ENCODE assay signal across 9 cellular contexts in the genomic region with DNA sequence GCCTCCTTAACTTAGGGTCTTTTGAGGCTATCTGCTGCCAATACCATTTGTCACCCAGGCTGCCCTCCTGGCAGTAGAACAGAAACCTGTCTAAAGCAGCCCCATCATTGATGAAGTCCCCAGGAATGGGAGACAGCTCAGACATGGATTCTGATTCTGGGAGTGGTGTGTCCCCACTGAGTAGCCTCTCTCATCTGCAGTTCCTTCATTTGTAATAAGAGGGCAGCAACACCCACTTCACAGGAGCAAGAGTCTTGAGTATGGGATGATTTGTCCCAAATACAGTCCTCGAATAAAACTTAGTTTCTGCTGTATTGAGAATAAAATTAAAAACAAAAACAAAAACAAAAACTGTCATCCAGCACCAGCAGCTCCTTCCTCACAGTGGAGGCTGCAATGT.
DNase-seq lines count a peak whose midpoint lies in the region; ATAC-seq and TF ChIP-seq lines count a peak whose summit lies in the region.
"Had no signal": no experiment of that assay in that cellular context is flagged by ENCODE, and none has a peak within 500 bp of the region (broad histone marks: within the 10 kb centered on the region; RNA-seq: fewer than 3 reads in every experiment).

No MANE protein-coding gene starts in this region.

- H3K36me3 ChIP-seq in liver (ENCODE audit: control insufficient read depth in 4 of 4, insufficient read depth in 3 of 4, low read depth in 1 of 4, low read length in 3 of 4): no peaks in the 10 kb centered on the region

- no peak for ATAC-seq in HG02938 (IDR thresholded peaks at IDR 0.05; ENCODE audit: unreplicated experiment)
- ATAC-seq in activated naive CD4-positive, alpha-beta T cell treated with anti-CD3 and anti-CD28 coated beads, Interleukin-2, amount 50 U/mL, for 72 hours: no peak

- H3K9me3 Mint-ChIP-seq in activated naive CD4-positive, alpha-beta T cell treated with anti-CD3 and anti-CD28 coated beads, Interleukin-2, amount 50 U/mL, for 72 hours: peaks cover 21 to 40% of the 10 kb centered on the region in 2 donors

- 58% methylated on average over 1 of the region's 1 CpG for WGBS in liver

- peak; percentile 7 for DNase-seq in EH (ENCODE audit: low read depth)
- DNase-seq in HPDE6-E6E7 (ENCODE audit: extremely low spot score): peak; percentile 20
- DNase-seq in activated naive CD4-positive, alpha-beta T cell treated with anti-CD3 and anti-CD28 coated beads, Interleukin-2, amount 50 U/mL, for 72 hours (ENCODE audit: low spot score in 2 of 2): no peak
- no peak for DNase-seq in DMS153 treated with DMSO at 0.1 percent for 48 hours (lab: John Stamatoyannopoulos, UW; ENCODE audit: unreplicated experiment)
- DNase-seq in CD1c-positive myeloid dendritic cell (ENCODE audit: extremely low spot score): no peak

- peak in 1 of 2 donors; percentile 21 for TF ChIP-seq RAD21 in liver (IDR thresholded peaks at IDR 0.05)

- no peak overlapping the region for H3K4me3 ChIP-seq in liver (ENCODE audit: low read depth in 1 of 3, low read length in 3 of 3)
- H3K4me3 ChIP-seq: SK-N-MC had no signal

- peaks cover 0 to 3% (median 0%) of the 10 kb centered on the region in 4 donors for H3K27me3 ChIP-seq in liver (ENCODE audit: control insufficient read depth in 4 of 4, insufficient read depth in 4 of 4, low read length in 3 of 4)

- TF ChIP-seq CTCF in VCaP (conservative IDR thresholded peaks at IDR 0.05) (peak; percentile 83), liver (IDR thresholded peaks at IDR 0.05; ENCODE audit: low read depth, low read length, missing input control) (peak; percentile 20)

- H3K36me3 Mint-ChIP-seq in activated naive CD4-positive, alpha-beta T cell treated with anti-CD3 and anti-CD28 coated beads, Interleukin-2, amount 50 U/mL, for 72 hours: no peaks in the 10 kb centered on the region

- H3K4me1 ChIP-seq in liver (ENCODE audit: control insufficient read depth in 4 of 4, insufficient read depth in 4 of 4, low read length in 3 of 4): no peaks in the 10 kb centered on the region

- no peaks in the 10 kb centered on the region for H3K9me3 ChIP-seq in liver (ENCODE audit: control insufficient read depth in 4 of 4, low read length in 3 of 4)

- no peak overlapping the region for H3K27ac ChIP-seq in VCaP
- no peak overlapping the region for H3K27ac ChIP-seq in liver (ENCODE audit: low read depth in 1 of 2, low read length in 2 of 2)
- H3K27ac ChIP-seq: SK-N-MC had no signal

- H3K27ac Mint-ChIP-seq in activated naive CD4-positive, alpha-beta T cell treated with anti-CD3 and anti-CD28 coated beads, Interleukin-2, amount 50 U/mL, for 72 hours: no peak overlapping the region

- H3K9ac ChIP-seq in liver (ENCODE audit: low read depth in 1 of 2, low read length in 2 of 2): no peak overlapping the region

TF ChIP-seq in liver, 16 proteins besides CTCF, POLR2A, EP300 and RAD21:
- TF ChIP-seq, protein P1, sequence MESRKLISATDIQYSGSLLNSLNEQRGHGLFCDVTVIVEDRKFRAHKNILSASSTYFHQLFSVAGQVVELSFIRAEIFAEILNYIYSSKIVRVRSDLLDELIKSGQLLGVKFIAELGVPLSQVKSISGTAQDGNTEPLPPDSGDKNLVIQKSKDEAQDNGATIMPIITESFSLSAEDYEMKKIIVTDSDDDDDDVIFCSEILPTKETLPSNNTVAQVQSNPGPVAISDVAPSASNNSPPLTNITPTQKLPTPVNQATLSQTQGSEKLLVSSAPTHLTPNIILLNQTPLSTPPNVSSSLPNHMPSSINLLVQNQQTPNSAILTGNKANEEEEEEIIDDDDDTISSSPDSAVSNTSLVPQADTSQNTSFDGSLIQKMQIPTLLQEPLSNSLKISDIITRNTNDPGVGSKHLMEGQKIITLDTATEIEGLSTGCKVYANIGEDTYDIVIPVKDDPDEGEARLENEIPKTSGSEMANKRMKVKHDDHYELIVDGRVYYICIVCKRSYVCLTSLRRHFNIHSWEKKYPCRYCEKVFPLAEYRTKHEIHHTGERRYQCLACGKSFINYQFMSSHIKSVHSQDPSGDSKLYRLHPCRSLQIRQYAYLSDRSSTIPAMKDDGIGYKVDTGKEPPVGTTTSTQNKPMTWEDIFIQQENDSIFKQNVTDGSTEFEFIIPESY (IDR thresholded peaks at IDR 0.05): no peak
- no peak for TF ChIP-seq JUND (IDR thresholded peaks at IDR 0.05)
- TF ChIP-seq, protein P2, sequence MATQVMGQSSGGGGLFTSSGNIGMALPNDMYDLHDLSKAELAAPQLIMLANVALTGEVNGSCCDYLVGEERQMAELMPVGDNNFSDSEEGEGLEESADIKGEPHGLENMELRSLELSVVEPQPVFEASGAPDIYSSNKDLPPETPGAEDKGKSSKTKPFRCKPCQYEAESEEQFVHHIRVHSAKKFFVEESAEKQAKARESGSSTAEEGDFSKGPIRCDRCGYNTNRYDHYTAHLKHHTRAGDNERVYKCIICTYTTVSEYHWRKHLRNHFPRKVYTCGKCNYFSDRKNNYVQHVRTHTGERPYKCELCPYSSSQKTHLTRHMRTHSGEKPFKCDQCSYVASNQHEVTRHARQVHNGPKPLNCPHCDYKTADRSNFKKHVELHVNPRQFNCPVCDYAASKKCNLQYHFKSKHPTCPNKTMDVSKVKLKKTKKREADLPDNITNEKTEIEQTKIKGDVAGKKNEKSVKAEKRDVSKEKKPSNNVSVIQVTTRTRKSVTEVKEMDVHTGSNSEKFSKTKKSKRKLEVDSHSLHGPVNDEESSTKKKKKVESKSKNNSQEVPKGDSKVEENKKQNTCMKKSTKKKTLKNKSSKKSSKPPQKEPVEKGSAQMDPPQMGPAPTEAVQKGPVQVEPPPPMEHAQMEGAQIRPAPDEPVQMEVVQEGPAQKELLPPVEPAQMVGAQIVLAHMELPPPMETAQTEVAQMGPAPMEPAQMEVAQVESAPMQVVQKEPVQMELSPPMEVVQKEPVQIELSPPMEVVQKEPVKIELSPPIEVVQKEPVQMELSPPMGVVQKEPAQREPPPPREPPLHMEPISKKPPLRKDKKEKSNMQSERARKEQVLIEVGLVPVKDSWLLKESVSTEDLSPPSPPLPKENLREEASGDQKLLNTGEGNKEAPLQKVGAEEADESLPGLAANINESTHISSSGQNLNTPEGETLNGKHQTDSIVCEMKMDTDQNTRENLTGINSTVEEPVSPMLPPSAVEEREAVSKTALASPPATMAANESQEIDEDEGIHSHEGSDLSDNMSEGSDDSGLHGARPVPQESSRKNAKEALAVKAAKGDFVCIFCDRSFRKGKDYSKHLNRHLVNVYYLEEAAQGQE (IDR thresholded peaks at IDR 0.05): no peak
- no peak for TF ChIP-seq FOXA2 (IDR thresholded peaks at IDR 0.05)
- no peak for TF ChIP-seq GABPA (IDR thresholded peaks at IDR 0.05 in 1 of 2, conservative IDR thresholded peaks at IDR 0.05 in 1 of 2)
- TF ChIP-seq, protein P3, sequence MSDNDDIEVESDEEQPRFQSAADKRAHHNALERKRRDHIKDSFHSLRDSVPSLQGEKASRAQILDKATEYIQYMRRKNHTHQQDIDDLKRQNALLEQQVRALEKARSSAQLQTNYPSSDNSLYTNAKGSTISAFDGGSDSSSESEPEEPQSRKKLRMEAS (IDR thresholded peaks at IDR 0.05): no peak
- TF ChIP-seq FOXA1 (IDR thresholded peaks at IDR 0.05): no peak
- TF ChIP-seq HNF4A (conservative IDR thresholded peaks at IDR 0.05): no peak
- TF ChIP-seq TAF1 (conservative IDR thresholded peaks at IDR 0.05): no peak
- TF ChIP-seq SP1 (IDR thresholded peaks at IDR 0.05): no peak
- no peak for TF ChIP-seq YY1 (IDR thresholded peaks at IDR 0.05)
- TF ChIP-seq NR2F2 (IDR thresholded peaks at IDR 0.05): no peak
- TF ChIP-seq EGR1 (IDR thresholded peaks at IDR 0.05; ENCODE audit: low read depth in 2 of 2): no peak
- TF ChIP-seq HNF4G (IDR thresholded peaks at IDR 0.05): no peak
- TF ChIP-seq RXRA (IDR thresholded peaks at IDR 0.05): no peak
- TF ChIP-seq, protein P4, sequence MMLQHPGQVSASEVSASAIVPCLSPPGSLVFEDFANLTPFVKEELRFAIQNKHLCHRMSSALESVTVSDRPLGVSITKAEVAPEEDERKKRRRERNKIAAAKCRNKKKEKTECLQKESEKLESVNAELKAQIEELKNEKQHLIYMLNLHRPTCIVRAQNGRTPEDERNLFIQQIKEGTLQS (IDR thresholded peaks at IDR 0.05): no peak

Comparison
In these comparisons a context has a peak if more than half of its experiments do, and no peak if none do; other contexts are left out.
1. DNase-seq: peak in EH (single experiment) and HPDE6-E6E7 (single experiment); none in activated naive CD4-positive, alpha-beta T cell treated with anti-CD3 and anti-CD28 coated beads, Interleukin-2, amount 50 U/mL, for 72 hours (0 of 2), DMS153 treated with DMSO at 0.1 percent for 48 hours (single experiment) and CD1c-positive myeloid dendritic cell (single experiment).